In genomic region chr19:7629347-7630054, GRCh38 we compare ENCODE assay signal across 8 cellular contexts. TPM values are rescaled to one million over a fixed set of nuclear protein-coding genes. Genes with fewer than 3 reads are reported as not detected.
DNase-seq lines count a peak whose midpoint lies in the region; ATAC-seq and TF ChIP-seq lines count a peak whose summit lies in the region.

A gene with protein sequence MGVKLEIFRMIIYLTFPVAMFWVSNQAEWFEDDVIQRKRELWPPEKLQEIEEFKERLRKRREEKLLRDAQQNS (plus strand): TSS chr19:7629793. CDS start chr19:7629834, 41 bp downstream.
Gene XAB2 (minus strand): TSS chr19:7629545. CDS start chr19:7629527, 18 bp downstream.

- H3K4me3 Mint-ChIP-seq in Calu3 (ENCODE audit: low read depth, unreplicated experiment): peak within 1 kb of the TSS; percentile 95
- H3K4me3 Mint-ChIP-seq in endothelial cell (ENCODE audit: unreplicated experiment): peak within 1 kb of the TSS; percentile 100
- H3K4me3 Mint-ChIP-seq in mesothelial cell of epicardium: peak within 1 kb of the TSS; percentile 95

- 0 out of 2 replicates have a peak, but pooled peaks cover 6% of the 10 kb centered on the region for H4K20me1 ChIP-seq in OCI-LY7 (ENCODE audit: insufficient read depth, low read length)

- H3K79me2 ChIP-seq in OCI-LY7 (ENCODE audit: insufficient read depth, low read depth, low read length): peaks cover 33% of the 10 kb centered on the region

- H3K27ac Mint-ChIP-seq in Calu3 (ENCODE audit: unreplicated experiment) (peak within 1 kb of the TSS; percentile 93), endothelial cell (ENCODE audit: unreplicated experiment) (peak within 1 kb of the TSS; percentile 100), mesothelial cell of epicardium (peak within 1 kb of the TSS; percentile 99)

- H3K4me3 ChIP-seq in OCI-LY7 (ENCODE audit: low read depth, low read length, poor library complexity, severe bottlenecking): peak within 1 kb of the TSS; percentile 92

- H3K9me2 ChIP-seq in OCI-LY7 (ENCODE audit: insufficient read depth, low read length): no peaks in the 10 kb centered on the region

- H2AFZ ChIP-seq in OCI-LY7 (ENCODE audit: low read length): peak within 1 kb of the TSS; percentile 24; the same call in 1 of the 2 replicates

- peak; percentile 86 for DNase-seq in Calu3
- peak; percentile 100 for DNase-seq in HuH-7.5 (ENCODE audit: low spot score)
- peak; percentile 99 for DNase-seq in OCI-LY7 (ENCODE audit: low spot score)
- peak; percentile 86 for DNase-seq in activated T-cell treated with anti-CD3 and anti-CD28 coated beads for 1 hour (ENCODE audit: low read depth)
- peak; percentile 92 for DNase-seq in endothelial cell (ENCODE audit: low spot score)
- peak; percentile 91 to 97 for DNase-seq in mesothelial cell of epicardium (ENCODE audit: low spot score in 2 of 2, unreplicated experiment in 2 of 2)
- peak; percentile 90 for DNase-seq in stimulated activated CD8-positive, alpha-beta memory T cell treated with anti-CD3 and anti-CD28 coated beads, Interleukin-15, amount 100 ng/mL, for 48 hours (ENCODE audit: low read depth in 2 of 2)

- H3K9me3 Mint-ChIP-seq in Calu3 (ENCODE audit: low read depth, unreplicated experiment): no peaks in the 10 kb centered on the region
- H3K9me3 Mint-ChIP-seq in endothelial cell (ENCODE audit: unreplicated experiment): no peaks in the 10 kb centered on the region
- no peaks in the 10 kb centered on the region for H3K9me3 Mint-ChIP-seq in mesothelial cell of epicardium

- CTCF ChIA-PET in Calu3 (lab: Charles Lee) (interaction anchor here (0.6 to 1.4 kb wide), 8 partner anchors 9 to 188 kb away, joined by 3 to 7 read pairs (median 6); partner anchors contain the start of gene TRAPPC5), OCI-LY7 (lab: Charles Lee; ENCODE audit: unreplicated experiment) (interaction anchor here (1.2 kb wide), 1 partner anchor 51 kb away, joined by 3 read pairs; the partner anchor contains the start of gene TRAPPC5)

- TF ChIP-seq CTCF in Calu3 (IDR thresholded peaks at IDR 0.05; ENCODE audit: unreplicated experiment): no peak
- no peak for TF ChIP-seq CTCF in OCI-LY7 (conservative IDR thresholded peaks at IDR 0.05; ENCODE audit: low read length)
- TF ChIP-seq CTCF in endothelial cell (IDR thresholded peaks at IDR 0.05; ENCODE audit: unreplicated experiment): no peak
- no peak for TF ChIP-seq CTCF in mesothelial cell of epicardium (IDR thresholded peaks at IDR 0.05; ENCODE audit: unreplicated experiment)

- no TSS peak for BruUV-seq in Calu3 (replicated peaks; lab: Mats Ljungman, UMichigan)
- BruUV-seq in OCI-LY7 (replicated peaks; lab: Mats Ljungman, UMichigan): no TSS peak

- H3K9me3 ChIP-seq in OCI-LY7 (ENCODE audit: low read length): no peaks in the 10 kb centered on the region

- peaks cover 26% of the 10 kb centered on the region; the same call in 1 of the 2 replicates for H3K36me3 ChIP-seq in OCI-LY7 (ENCODE audit: insufficient read depth, low read length)

- H3K27me3 Mint-ChIP-seq in Calu3 (ENCODE audit: unreplicated experiment): no peaks in the 10 kb centered on the region
- H3K27me3 Mint-ChIP-seq in endothelial cell (ENCODE audit: unreplicated experiment): peaks cover 18% of the 10 kb centered on the region
- H3K27me3 Mint-ChIP-seq in mesothelial cell of epicardium (ENCODE audit: low read depth): no peaks in the 10 kb centered on the region

- H3K4me1 Mint-ChIP-seq in Calu3 (ENCODE audit: low read depth, unreplicated experiment): peaks cover 7% of the 10 kb centered on the region
- peaks cover 33% of the 10 kb centered on the region for H3K4me1 Mint-ChIP-seq in endothelial cell (ENCODE audit: unreplicated experiment)
- H3K4me1 Mint-ChIP-seq in mesothelial cell of epicardium: peaks cover 31% of the 10 kb centered on the region

- H3K4me1 ChIP-seq in OCI-LY7 (ENCODE audit: insufficient read depth, low read length, poor library complexity, severe bottlenecking): peaks cover 15% of the 10 kb centered on the region

- H3K27ac ChIP-seq in OCI-LY7 (ENCODE audit: low read depth, low read length, poor library complexity, severe bottlenecking): no peak within 1 kb of the TSS

- intact Hi-C loops in Calu3 (cut with micrococcal nuclease; ENCODE audit: unreplicated experiment): no loop called here
- intact Hi-C loops in OCI-LY7 (cut with micrococcal nuclease; ENCODE audit: unreplicated experiment): no loop called here

- POLR2A ChIA-PET in OCI-LY7 (lab: Charles Lee): interaction anchor here (0.5 to 1.6 kb wide), 6 partner anchors 8 to 334 kb away, joined by 3 to 10 read pairs (median 5); no protein-coding TSS in a partner anchor

- ATAC-seq in GM21447 (IDR thresholded peaks at IDR 0.05; ENCODE audit: unreplicated experiment): peak; percentile 88

- H3K4me2 ChIP-seq in OCI-LY7 (ENCODE audit: low read length): peak within 1 kb of the TSS; percentile 95

- H3K36me3 Mint-ChIP-seq in Calu3 (ENCODE audit: insufficient read depth, unreplicated experiment) (peaks cover 41% of the 10 kb centered on the region), endothelial cell (ENCODE audit: low read depth, unreplicated experiment) (peaks cover 23% of the 10 kb centered on the region), mesothelial cell of epicardium (peaks cover 8% of the 10 kb centered on the region)

RNA-seq across cellular contexts. Expression of the first gene that starts in this region (rescaled TPM):
- total RNA-seq in Calu3 (2022) (77.6 and 81.3 TPM in 2 replicates), OCI-LY7 (2022) (111 and 118 TPM in 2 replicates), endothelial cell (ENCODE audit: unreplicated experiment) (122 TPM), mesothelial cell of epicardium (139 to 152 TPM (median 149 TPM) in 3 replicates)
- total RNA-seq in OCI-LY7 (2014; rRNA removed; shearing (Covaris generic)): 48.8 and 65.4 TPM in 2 replicates

RNA-seq across cellular contexts. Expression of gene XAB2, which starts in this region (rescaled TPM):
- total RNA-seq in Calu3 (2022) (33.0 and 36.5 TPM in 2 replicates), OCI-LY7 (2022) (39.7 and 39.9 TPM in 2 replicates), endothelial cell (ENCODE audit: unreplicated experiment) (46.1 TPM), mesothelial cell of epicardium (43.9 to 46.6 TPM (median 44.6 TPM) in 3 replicates)
- total RNA-seq in OCI-LY7 (2014; rRNA removed; shearing (Covaris generic)): 35.0 and 36.6 TPM in 2 replicates
